Comparison of ENCODE assay signal across 8 cellular contexts in the genomic region with DNA sequence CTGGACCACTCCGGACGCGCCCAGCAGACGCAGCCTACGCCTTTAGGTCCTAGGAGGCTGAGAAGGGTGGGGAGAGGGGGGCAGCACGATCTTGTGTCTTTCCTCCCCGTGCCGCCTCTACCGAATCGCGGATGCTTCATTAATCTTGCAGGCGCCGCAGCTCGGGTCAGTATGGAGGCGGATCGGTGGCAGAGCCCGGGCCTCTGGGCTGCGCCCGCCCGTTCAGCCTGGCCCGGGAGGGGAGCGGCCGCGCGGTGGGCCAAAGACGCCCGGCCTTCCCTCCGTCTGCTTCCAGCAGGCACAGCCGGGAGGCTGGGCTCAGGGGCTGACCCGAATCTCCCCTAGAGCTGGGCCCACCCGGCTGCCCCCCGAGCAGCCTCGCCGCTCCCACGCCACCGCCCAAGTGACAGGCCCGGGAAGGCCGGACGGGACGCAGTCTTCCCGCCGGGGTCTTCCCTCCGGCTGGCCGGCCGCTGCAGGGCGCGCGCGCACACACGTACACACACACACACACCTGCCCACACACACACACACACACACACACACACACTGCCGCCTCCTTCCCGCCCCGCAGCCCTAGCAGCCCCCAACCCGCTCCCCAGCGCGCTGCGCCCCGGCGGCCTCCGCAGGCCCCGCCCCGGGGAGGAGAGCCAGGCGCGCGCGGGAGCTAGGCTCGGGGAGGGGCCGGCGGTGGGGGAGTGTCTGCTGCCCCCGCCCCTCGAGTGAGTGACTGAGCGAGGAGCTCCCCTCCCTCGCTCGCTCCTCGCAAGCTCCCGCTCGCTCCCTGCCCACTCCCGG.
DNase-seq lines count a peak whose midpoint lies in the region; ATAC-seq and TF ChIP-seq lines count a peak whose summit lies in the region.

A gene with protein sequence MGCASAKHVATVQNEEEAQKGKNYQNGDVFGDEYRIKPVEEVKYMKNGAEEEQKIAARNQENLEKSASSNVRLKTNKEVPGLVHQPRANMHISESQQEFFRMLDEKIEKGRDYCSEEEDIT (plus strand): TSS at position 759 of the 798 bp plus-strand sequence. CDS start 90,481 bp downstream, outside the sequence.

- DNase-seq in NCI-H510A (lab: John Stamatoyannopoulos, UW): peak; percentile 86
- peak; percentile 82 for DNase-seq in activated CD4-positive, alpha-beta T cell treated with anti-CD3 and anti-CD28 coated beads for 48 hours
- DNase-seq in coronary artery (ENCODE audit: low spot score): peak; percentile 89
- DNase-seq in left kidney (ENCODE audit: low read depth, low spot score): peak; percentile 98
- DNase-seq in stimulated activated CD4-positive, alpha-beta T cell treated with anti-CD3 and anti-CD28 coated beads, Interleukin-1b, Interleukin-23, amount 100 ng/mL, for 4 hours (ENCODE audit: low read depth in 2 of 2): peak; percentile 32 to 63

- H3K4me3 ChIP-seq in ACC112 (ENCODE audit: low read depth, low read length) (peak within 1 kb of the TSS; percentile 81), coronary artery (peak within 1 kb of the TSS; percentile 88)

- H3K27ac ChIP-seq in ACC112 (ENCODE audit: low read depth, low read length): peak within 1 kb of the TSS; percentile 11; the same call in 1 of the 2 replicates
- peak within 1 kb of the TSS; percentile 75 to 85 for H3K27ac ChIP-seq in coronary artery

- peaks cover 8% of the 10 kb centered on the region for H3K4me1 ChIP-seq in ACC112 (ENCODE audit: control insufficient read depth, insufficient read depth, low read length, unreplicated experiment)

- no peaks in the 10 kb centered on the region for H3K36me3 ChIP-seq in ACC112 (ENCODE audit: insufficient read depth, low read length)

- ATAC-seq in GM18858 (IDR thresholded peaks at IDR 0.05; ENCODE audit: unreplicated experiment) (peak; percentile 66), HG03135 (IDR thresholded peaks at IDR 0.05; ENCODE audit: unreplicated experiment) (peak; percentile 74)

- TF ChIP-seq CTCF in coronary artery (IDR thresholded peaks at IDR 0.05): no peak

- no peaks in the 10 kb centered on the region for H3K27me3 ChIP-seq in ACC112 (ENCODE audit: insufficient read depth, low read length)

- peaks cover 7% of the 10 kb centered on the region for H3K79me2 ChIP-seq in ACC112 (ENCODE audit: control insufficient read depth, insufficient read depth, low read length, unreplicated experiment)

- H2AFZ ChIP-seq in ACC112 (ENCODE audit: low read length, unreplicated experiment): peak within 1 kb of the TSS; percentile 93

Comparison
In these comparisons a context has a peak if more than half of its experiments do, and no peak if none do; other contexts are left out.
1. Peak in every context shown above with its lines: DNase-seq, ATAC-seq, H3K4me3 ChIP-seq and H3K27ac ChIP-seq.
2. DNase-seq: peak in every context shown above with its lines; median percentile 98 in left kidney; 89 in coronary artery; 86 in NCI-H510A; 82 in activated CD4-positive, alpha-beta T cell treated with anti-CD3 and anti-CD28 coated beads for 48 hours; 48 in stimulated activated CD4-positive, alpha-beta T cell treated with anti-CD3 and anti-CD28 coated beads, Interleukin-1b, Interleukin-23, amount 100 ng/mL, for 4 hours.